1 cellular context compared by ENCODE assay signal in genomic region chr9:87610200-87611155, GRCh38.
TF ChIP-seq lines count a peak whose summit lies in the region.

No MANE protein-coding gene starts in this region.

TF ChIP-seq in GM23338, 12 proteins besides CTCF, POLR2A, EP300 and RAD21 (continued from another document):
- TF ChIP-seq ETS1 (IDR thresholded peaks at IDR 0.05) (no peak), ZNF331 (CRISPR knock-in tag; IDR thresholded peaks at IDR 0.05; ENCODE audit: low read depth) (no peak), ZNF114 (CRISPR knock-in tag; IDR thresholded peaks at IDR 0.05) (no peak), POLR2AphosphoS5 (IDR thresholded peaks at IDR 0.05; ENCODE audit: low read depth) (no peak), ZNF462 (CRISPR knock-in tag; IDR thresholded peaks at IDR 0.05) (no peak), NANOG (IDR thresholded peaks at IDR 0.05; ENCODE audit: borderline replicate concordance) (no peak), STAT1 (IDR thresholded peaks at IDR 0.05; ENCODE audit: unreplicated experiment) (no peak)
